ENCODE assay signal across 13 cellular contexts in genomic region chr2:189022492-189022891, GRCh38. TPM values are rescaled to one million over a fixed set of nuclear protein-coding genes. Genes with fewer than 3 reads are reported as not detected.
DNase-seq lines count a peak whose midpoint lies in the region; ATAC-seq and TF ChIP-seq lines count a peak whose summit lies in the region.
"Had no signal": no experiment of that assay in that cellular context is flagged by ENCODE, and none has a peak within 500 bp of the region (broad histone marks: within the 10 kb centered on the region; RNA-seq: fewer than 3 reads in every experiment).

No MANE protein-coding gene starts in this region.

- H3K36me3 Mint-ChIP-seq in chondrocyte (ENCODE audit: low read depth) = peaks cover 19% of the 10 kb centered on the region

- no peak overlapping the region for H3K4me3 Mint-ChIP-seq in chondrocyte (ENCODE audit: unreplicated experiment)
- H3K4me3 Mint-ChIP-seq: activated CD8-positive, alpha-beta T cell treated with anti-CD3 and anti-CD28 coated beads for 36 hours; T-helper 2 cell treated with Interferon-gamma antibody and Interleukin-4, amounts not matched to agents 5 μg/mL and 100 μg/mL, for 36 hours had no signal

- H3K9me2 ChIP-seq in hepatocyte (replicated peaks; ENCODE audit: insufficient read depth) = no peaks in the 10 kb centered on the region

- no peak overlapping the region for H2AFZ ChIP-seq in hepatocyte

- no peaks in the 10 kb centered on the region for H3K27me3 Mint-ChIP-seq in chondrocyte (ENCODE audit: low read depth)

- peak overlapping the region; percentile 96 for H3K27ac Mint-ChIP-seq in chondrocyte (ENCODE audit: unreplicated experiment)
- H3K27ac Mint-ChIP-seq: activated CD8-positive, alpha-beta T cell treated with anti-CD3 and anti-CD28 coated beads for 36 hours; T-helper 2 cell treated with Interferon-gamma antibody and Interleukin-4, amounts not matched to agents 5 μg/mL and 100 μg/mL, for 36 hours had no signal

- H3K36me3 ChIP-seq in hepatocyte (replicated peaks; ENCODE audit: insufficient read depth, low read depth) (no peaks in the 10 kb centered on the region), subcutaneous abdominal adipose tissue (ENCODE audit: control insufficient read depth in 5 of 5, insufficient read depth in 5 of 5, low read length in 5 of 5) (no peaks in the 10 kb centered on the region)

- no peaks in the 10 kb centered on the region for H4K20me1 ChIP-seq in hepatocyte (ENCODE audit: insufficient read depth, poor library complexity, severe bottlenecking)

- 41% methylated on average over 3 of the region's 3 CpGs for WGBS in hepatocyte (ENCODE audit: low lambda C conversion rate, missing lambda C conversion rate)

- no peak for ATAC-seq in GM18502 (IDR thresholded peaks at IDR 0.05; ENCODE audit: poor library complexity, unreplicated experiment)
- ATAC-seq: activated CD8-positive, alpha-beta T cell treated with anti-CD3 and anti-CD28 coated beads for 36 hours had no signal

- H3K4me3 ChIP-seq in hepatocyte = no peak overlapping the region
- H3K4me3 ChIP-seq in subcutaneous abdominal adipose tissue (ENCODE audit: low read depth in 1 of 5, low read length in 5 of 5) = no peak overlapping the region

- TF ChIP-seq CTCF in chondrocyte (IDR thresholded peaks at IDR 0.05) (no peak), hepatocyte (IDR thresholded peaks at IDR 0.05; ENCODE audit: poor library complexity) (no peak)

- H3K9me3 Mint-ChIP-seq in chondrocyte (ENCODE audit: low read depth) = peaks cover 7% of the 10 kb centered on the region
- H3K9me3 Mint-ChIP-seq: activated CD8-positive, alpha-beta T cell treated with anti-CD3 and anti-CD28 coated beads for 36 hours; T-helper 2 cell treated with Interferon-gamma antibody and Interleukin-4, amounts not matched to agents 5 μg/mL and 100 μg/mL, for 36 hours had no signal

- DNase-seq in ELR (ENCODE audit: low read depth) = peak; percentile 15
- no peak for DNase-seq in chondrocyte (ENCODE audit: low spot score)
- DNase-seq in hepatocyte (ENCODE audit: low spot score) = peak; percentile 43
- no peak for DNase-seq in islet precursor cell
- no peak for DNase-seq in ureter (ENCODE audit: low spot score)
- no peak for DNase-seq in HuH-7 (ENCODE audit: low spot score)
- DNase-seq: activated CD8-positive, alpha-beta T cell treated with anti-CD3 and anti-CD28 coated beads for 36 hours; activated gamma-delta T cell; NCI-H2171 treated with DMSO at 0.1 percent for 48 hours had no signal

- no peaks in the 10 kb centered on the region for H3K4me1 ChIP-seq in hepatocyte (ENCODE audit: insufficient read depth)
- peaks cover 2 to 41% (median 10%) of the 10 kb centered on the region in 5 donors for H3K4me1 ChIP-seq in subcutaneous abdominal adipose tissue (ENCODE audit: control insufficient read depth in 5 of 5, insufficient read depth in 5 of 5, low read length in 5 of 5)

- no peaks in the 10 kb centered on the region for H3K79me2 ChIP-seq in hepatocyte

- H3K4me1 Mint-ChIP-seq in chondrocyte (ENCODE audit: low read depth) = peaks cover 73% of the 10 kb centered on the region

- H3K9me3 ChIP-seq in hepatocyte (ENCODE audit: low read depth) (no peaks in the 10 kb centered on the region), subcutaneous abdominal adipose tissue (ENCODE audit: control insufficient read depth in 5 of 5, low read length in 5 of 5) (no peaks in the 10 kb centered on the region)

- H3K27me3 ChIP-seq in hepatocyte = no peaks in the 10 kb centered on the region
- no peaks in the 10 kb centered on the region for H3K27me3 ChIP-seq in subcutaneous abdominal adipose tissue (ENCODE audit: control insufficient read depth in 5 of 5, insufficient read depth in 4 of 5, low read length in 5 of 5)

- H3K9ac ChIP-seq in subcutaneous abdominal adipose tissue (ENCODE audit: low read length in 5 of 5) = peak overlapping the region in 1 of 5 donors; percentile 58

- peak overlapping the region; percentile 79 for H3K27ac ChIP-seq in hepatocyte
- H3K27ac ChIP-seq in subcutaneous abdominal adipose tissue (ENCODE audit: low read depth, low read length) = peak overlapping the region; percentile 91

- H3K4me2 ChIP-seq in hepatocyte = peak overlapping the region; percentile 28

RNA-seq across cellular contexts. Expression of gene COL3A1, which starts 48.3 kb away (rescaled TPM):
- total RNA-seq in chondrocyte (7,827 to 10,007 TPM (median 8,099 TPM) in 3 replicates), hepatocyte (5,479 and 8,329 TPM in 2 replicates), ureter (174 TPM)
- polyA plus RNA-seq in hepatocyte = 6,699 and 6,726 TPM in 2 replicates
- total RNA-seq: activated CD8-positive, alpha-beta T cell treated with anti-CD3 and anti-CD28 coated beads for 36 hours; OCI-LY7 had no signal

Comparison
In these comparisons a context has a peak if more than half of its experiments do, and no peak if none do; other contexts are left out.
1. DNase-seq: peak in ELR (single experiment) and hepatocyte (single experiment); none in chondrocyte (single experiment), islet precursor cell (single experiment), ureter (single experiment) and HuH-7 (single experiment).
2. RNA of gene COL3A1, which starts 48.3 kb away (total RNA-seq): 5,479 to 8,329 TPM in hepatocyte and 7,827 to 10,007 TPM in chondrocyte; 174 TPM in ureter (single experiment); every median in the first group is over 10 times any median in the second.